ENCODE assay signal across 1 cellular context in genomic region chr17:42677921-42678781, GRCh38.
TF ChIP-seq lines count a peak whose summit lies in the region.

No MANE protein-coding gene starts in this region.

TF ChIP-seq in HepG2, 621 proteins besides CTCF, POLR2A, EP300 and RAD21 (continued from another document and continues in another):
- TF ChIP-seq HHEX (CRISPR knock-in tag; IDR thresholded peaks at IDR 0.05) (no peak), TFDP2 (CRISPR knock-in tag; IDR thresholded peaks at IDR 0.05) (peak; percentile 70), HMGXB3 (CRISPR knock-in tag; IDR thresholded peaks at IDR 0.05; ENCODE audit: borderline replicate concordance) (peak; percentile 67; the same call in 1 of the 2 replicates), POLR2AphosphoS5 (IDR thresholded peaks at IDR 0.05; ENCODE audit: low read depth, low read length) (peak; percentile 96), ELF3 (CRISPR knock-in tag; IDR thresholded peaks at IDR 0.05) (peak; percentile 58; the same call in 1 of the 2 replicates), ZNF3 (CRISPR knock-in tag; IDR thresholded peaks at IDR 0.05) (no peak; the same call in 1 of the 2 replicates), ZC3H13 (CRISPR knock-in tag; IDR thresholded peaks at IDR 0.05) (no peak), GABPB1 (CRISPR knock-in tag; IDR thresholded peaks at IDR 0.05) (peak; percentile 60), ZSCAN20 (CRISPR knock-in tag; IDR thresholded peaks at IDR 0.05; ENCODE audit: borderline replicate concordance) (no peak), ZNF552 (CRISPR knock-in tag; IDR thresholded peaks at IDR 0.05; ENCODE audit: borderline replicate concordance) (no peak), NFAT5 (CRISPR knock-in tag; IDR thresholded peaks at IDR 0.05) (peak; percentile 39; the same call in 1 of the 2 replicates), MLXIP (CRISPR knock-in tag; IDR thresholded peaks at IDR 0.05; ENCODE audit: borderline replicate concordance) (peak; percentile 86), GTF3A (CRISPR knock-in tag; conservative IDR thresholded peaks at IDR 0.05) (no peak), SKIL (CRISPR knock-in tag; IDR thresholded peaks at IDR 0.05; ENCODE audit: borderline replicate concordance) (no peak), KMT2A (CRISPR knock-in tag; IDR thresholded peaks at IDR 0.05) (peak; percentile 54; the same call in 1 of the 2 replicates), HOXD1 (CRISPR knock-in tag; IDR thresholded peaks at IDR 0.05) (no peak; the same call in none of the 2 replicates), EZH2 (conservative IDR thresholded peaks at IDR 0.05; ENCODE audit: low read depth, low read length) (no peak), SMAD1 (CRISPR knock-in tag; IDR thresholded peaks at IDR 0.05; ENCODE audit: borderline replicate concordance, low read depth) (0 out of 2 replicates have a peak, but pooled peaks have one; percentile 64), CEBPB (IDR thresholded peaks at IDR 0.05; ENCODE audit: borderline replicate concordance, low read depth, low read length) (peak; percentile 86; the same call in 1 of the 2 replicates), ZNF256 (CRISPR knock-in tag; conservative IDR thresholded peaks at IDR 0.05) (0 out of 2 replicates have a peak, but pooled peaks have one; percentile 16), ISX (CRISPR knock-in tag; conservative IDR thresholded peaks at IDR 0.05) (no peak; the same call in 1 of the 2 replicates), ZNF569 (CRISPR knock-in tag; IDR thresholded peaks at IDR 0.05; ENCODE audit: borderline replicate concordance) (no peak), SKI (IDR thresholded peaks at IDR 0.05; ENCODE audit: partially characterized antibody) (peak; percentile 44), SAFB2 (CRISPR knock-in tag; IDR thresholded peaks at IDR 0.05; ENCODE audit: borderline replicate concordance, low read depth) (peak; percentile 66; the same call in 1 of the 2 replicates), NFRKB (IDR thresholded peaks at IDR 0.05) (no peak), NR2F1 (CRISPR knock-in tag; IDR thresholded peaks at IDR 0.05) (peak in 1 of 2 experiments; percentile 25; a peak in 1 of 4 replicates), THAP8 (CRISPR knock-in tag; IDR thresholded peaks at IDR 0.05; ENCODE audit: borderline replicate concordance) (no peak), MAFF (IDR thresholded peaks at IDR 0.05; ENCODE audit: low read depth, low read length) (peak; percentile 92), MXD1 (CRISPR knock-in tag; IDR thresholded peaks at IDR 0.05) (no peak), RBAK (CRISPR knock-in tag; IDR thresholded peaks at IDR 0.05) (peak; percentile 70; the same call in 1 of the 2 replicates), ZNF282 (IDR thresholded peaks at IDR 0.05; ENCODE audit: partially characterized antibody) (no peak), MTA1 (CRISPR knock-in tag; IDR thresholded peaks at IDR 0.05; ENCODE audit: borderline replicate concordance) (no peak; the same call in 1 of the 2 replicates), PAWR (CRISPR knock-in tag; IDR thresholded peaks at IDR 0.05; ENCODE audit: borderline replicate concordance) (no peak), HMGA1 (CRISPR knock-in tag; conservative IDR thresholded peaks at IDR 0.05) (no peak), NPAS2 (CRISPR knock-in tag; IDR thresholded peaks at IDR 0.05; ENCODE audit: borderline replicate concordance) (no peak), HNF4G (IDR thresholded peaks at IDR 0.05; ENCODE audit: borderline replicate concordance, low read depth, low read length) (peak; percentile 56; the same call in 1 of the 2 replicates), HNF4G (CRISPR knock-in tag; IDR thresholded peaks at IDR 0.05; ENCODE audit: borderline replicate concordance, low read depth) (0 out of 2 replicates have a peak, but pooled peaks have one; percentile 25), ZNF841 (CRISPR knock-in tag; IDR thresholded peaks at IDR 0.05; ENCODE audit: borderline replicate concordance) (no peak), REL (CRISPR knock-in tag; conservative IDR thresholded peaks at IDR 0.05) (no peak), SRF (IDR thresholded peaks at IDR 0.05; ENCODE audit: low read depth, low read length) (no peak), POLR2AphosphoS2 (IDR thresholded peaks at IDR 0.05; ENCODE audit: low read depth, low read length) (no peak), CBFB (CRISPR knock-in tag; IDR thresholded peaks at IDR 0.05) (no peak; the same call in none of the 2 replicates), TAF15 (IDR thresholded peaks at IDR 0.05; ENCODE audit: low read depth, low read length, poor library complexity, severe bottlenecking) (no peak), PPARG (CRISPR knock-in tag; conservative IDR thresholded peaks at IDR 0.05) (peak; percentile 27; the same call in 1 of the 2 replicates)
